In the genomic region with DNA sequence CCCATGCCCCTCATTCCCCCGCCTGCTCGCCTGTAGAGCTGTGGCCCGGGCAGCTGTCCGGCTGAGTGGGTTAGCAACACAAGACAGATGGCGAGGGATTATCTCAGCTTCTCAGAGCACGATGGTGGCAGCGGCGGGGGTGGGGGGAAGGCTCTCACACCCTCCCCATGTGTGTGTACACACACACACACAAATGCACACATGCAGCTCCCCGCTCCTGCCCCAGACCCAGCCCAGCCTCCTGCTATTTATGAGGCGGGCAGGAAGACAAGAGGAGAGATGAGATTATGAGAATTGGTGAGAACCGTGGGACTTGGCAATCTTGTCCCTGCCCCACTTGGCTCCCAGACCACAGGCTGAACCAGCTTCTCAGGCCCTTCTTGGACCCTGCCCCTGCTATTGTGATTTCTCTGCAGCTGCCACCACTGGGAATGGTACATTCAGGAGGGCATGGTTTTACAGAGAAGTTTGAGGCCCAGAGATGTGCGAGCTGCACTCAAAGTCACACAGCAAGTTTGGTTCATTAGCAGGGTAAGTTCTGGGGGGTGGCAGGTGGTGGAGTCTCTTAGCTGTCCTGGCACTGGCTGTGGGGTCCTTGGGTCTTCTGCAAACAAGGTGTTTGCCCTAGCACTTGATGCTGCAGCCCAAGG, we compare ENCODE assay signal across 1 cellular context.
TF ChIP-seq lines count a peak whose summit lies in the region.

No MANE protein-coding gene starts in this region.

TF ChIP-seq in HepG2, 621 proteins besides CTCF, POLR2A, EP300 and RAD21 (continued from another document):
- TF ChIP-seq NFIC (IDR thresholded peaks at IDR 0.05; ENCODE audit: low read length): no peak
- no peak for TF ChIP-seq KLF11 (CRISPR knock-in tag; IDR thresholded peaks at IDR 0.05)
- TF ChIP-seq, protein P1, sequence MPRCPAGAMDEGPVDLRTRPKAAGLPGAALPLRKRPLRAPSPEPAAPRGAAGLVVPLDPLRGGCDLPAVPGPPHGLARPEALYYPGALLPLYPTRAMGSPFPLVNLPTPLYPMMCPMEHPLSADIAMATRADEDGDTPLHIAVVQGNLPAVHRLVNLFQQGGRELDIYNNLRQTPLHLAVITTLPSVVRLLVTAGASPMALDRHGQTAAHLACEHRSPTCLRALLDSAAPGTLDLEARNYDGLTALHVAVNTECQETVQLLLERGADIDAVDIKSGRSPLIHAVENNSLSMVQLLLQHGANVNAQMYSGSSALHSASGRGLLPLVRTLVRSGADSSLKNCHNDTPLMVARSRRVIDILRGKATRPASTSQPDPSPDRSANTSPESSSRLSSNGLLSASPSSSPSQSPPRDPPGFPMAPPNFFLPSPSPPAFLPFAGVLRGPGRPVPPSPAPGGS (CRISPR knock-in tag; IDR thresholded peaks at IDR 0.05): peak; percentile 22; the same call in 1 of the 2 replicates
- no peak for TF ChIP-seq ZNF678 (CRISPR knock-in tag; IDR thresholded peaks at IDR 0.05)
- TF ChIP-seq, protein P2, sequence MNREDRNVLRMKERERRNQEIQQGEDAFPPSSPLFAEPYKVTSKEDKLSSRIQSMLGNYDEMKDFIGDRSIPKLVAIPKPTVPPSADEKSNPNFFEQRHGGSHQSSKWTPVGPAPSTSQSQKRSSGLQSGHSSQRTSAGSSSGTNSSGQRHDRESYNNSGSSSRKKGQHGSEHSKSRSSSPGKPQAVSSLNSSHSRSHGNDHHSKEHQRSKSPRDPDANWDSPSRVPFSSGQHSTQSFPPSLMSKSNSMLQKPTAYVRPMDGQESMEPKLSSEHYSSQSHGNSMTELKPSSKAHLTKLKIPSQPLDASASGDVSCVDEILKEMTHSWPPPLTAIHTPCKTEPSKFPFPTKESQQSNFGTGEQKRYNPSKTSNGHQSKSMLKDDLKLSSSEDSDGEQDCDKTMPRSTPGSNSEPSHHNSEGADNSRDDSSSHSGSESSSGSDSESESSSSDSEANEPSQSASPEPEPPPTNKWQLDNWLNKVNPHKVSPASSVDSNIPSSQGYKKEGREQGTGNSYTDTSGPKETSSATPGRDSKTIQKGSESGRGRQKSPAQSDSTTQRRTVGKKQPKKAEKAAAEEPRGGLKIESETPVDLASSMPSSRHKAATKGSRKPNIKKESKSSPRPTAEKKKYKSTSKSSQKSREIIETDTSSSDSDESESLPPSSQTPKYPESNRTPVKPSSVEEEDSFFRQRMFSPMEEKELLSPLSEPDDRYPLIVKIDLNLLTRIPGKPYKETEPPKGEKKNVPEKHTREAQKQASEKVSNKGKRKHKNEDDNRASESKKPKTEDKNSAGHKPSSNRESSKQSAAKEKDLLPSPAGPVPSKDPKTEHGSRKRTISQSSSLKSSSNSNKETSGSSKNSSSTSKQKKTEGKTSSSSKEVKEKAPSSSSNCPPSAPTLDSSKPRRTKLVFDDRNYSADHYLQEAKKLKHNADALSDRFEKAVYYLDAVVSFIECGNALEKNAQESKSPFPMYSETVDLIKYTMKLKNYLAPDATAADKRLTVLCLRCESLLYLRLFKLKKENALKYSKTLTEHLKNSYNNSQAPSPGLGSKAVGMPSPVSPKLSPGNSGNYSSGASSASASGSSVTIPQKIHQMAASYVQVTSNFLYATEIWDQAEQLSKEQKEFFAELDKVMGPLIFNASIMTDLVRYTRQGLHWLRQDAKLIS (CRISPR knock-in tag; IDR thresholded peaks at IDR 0.05): no peak
- TF ChIP-seq ZNF768 (CRISPR knock-in tag; IDR thresholded peaks at IDR 0.05): peak; percentile 98
- TF ChIP-seq, protein P3, sequence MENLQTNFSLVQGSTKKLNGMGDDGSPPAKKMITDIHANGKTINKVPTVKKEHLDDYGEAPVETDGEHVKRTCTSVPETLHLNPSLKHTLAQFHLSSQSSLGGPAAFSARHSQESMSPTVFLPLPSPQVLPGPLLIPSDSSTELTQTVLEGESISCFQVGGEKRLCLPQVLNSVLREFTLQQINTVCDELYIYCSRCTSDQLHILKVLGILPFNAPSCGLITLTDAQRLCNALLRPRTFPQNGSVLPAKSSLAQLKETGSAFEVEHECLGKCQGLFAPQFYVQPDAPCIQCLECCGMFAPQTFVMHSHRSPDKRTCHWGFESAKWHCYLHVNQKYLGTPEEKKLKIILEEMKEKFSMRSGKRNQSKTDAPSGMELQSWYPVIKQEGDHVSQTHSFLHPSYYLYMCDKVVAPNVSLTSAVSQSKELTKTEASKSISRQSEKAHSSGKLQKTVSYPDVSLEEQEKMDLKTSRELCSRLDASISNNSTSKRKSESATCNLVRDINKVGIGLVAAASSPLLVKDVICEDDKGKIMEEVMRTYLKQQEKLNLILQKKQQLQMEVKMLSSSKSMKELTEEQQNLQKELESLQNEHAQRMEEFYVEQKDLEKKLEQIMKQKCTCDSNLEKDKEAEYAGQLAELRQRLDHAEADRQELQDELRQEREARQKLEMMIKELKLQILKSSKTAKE (CRISPR knock-in tag; IDR thresholded peaks at IDR 0.05; ENCODE audit: borderline replicate concordance): no peak
- no peak for TF ChIP-seq ESRRA (CRISPR knock-in tag; IDR thresholded peaks at IDR 0.05; ENCODE audit: low read depth)
- TF ChIP-seq, protein P4, sequence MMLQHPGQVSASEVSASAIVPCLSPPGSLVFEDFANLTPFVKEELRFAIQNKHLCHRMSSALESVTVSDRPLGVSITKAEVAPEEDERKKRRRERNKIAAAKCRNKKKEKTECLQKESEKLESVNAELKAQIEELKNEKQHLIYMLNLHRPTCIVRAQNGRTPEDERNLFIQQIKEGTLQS (CRISPR knock-in tag; IDR thresholded peaks at IDR 0.05): no peak
- TF ChIP-seq ZNF775 (CRISPR knock-in tag; IDR thresholded peaks at IDR 0.05; ENCODE audit: borderline replicate concordance): no peak
- no peak for TF ChIP-seq IRX3 (CRISPR knock-in tag; IDR thresholded peaks at IDR 0.05; ENCODE audit: borderline replicate concordance, low read depth)
- TF ChIP-seq ZMYM3 (CRISPR knock-in tag; IDR thresholded peaks at IDR 0.05): peak; percentile 87
- TF ChIP-seq NPAS2 (CRISPR knock-in tag; IDR thresholded peaks at IDR 0.05; ENCODE audit: borderline replicate concordance): no peak
- TF ChIP-seq FIP1L1 (IDR thresholded peaks at IDR 0.05; ENCODE audit: borderline replicate concordance, insufficient read depth, low read depth, low read length): no peak
- no peak for TF ChIP-seq ZNF260 (CRISPR knock-in tag; IDR thresholded peaks at IDR 0.05; ENCODE audit: borderline replicate concordance, low read depth)
- TF ChIP-seq, protein P5, sequence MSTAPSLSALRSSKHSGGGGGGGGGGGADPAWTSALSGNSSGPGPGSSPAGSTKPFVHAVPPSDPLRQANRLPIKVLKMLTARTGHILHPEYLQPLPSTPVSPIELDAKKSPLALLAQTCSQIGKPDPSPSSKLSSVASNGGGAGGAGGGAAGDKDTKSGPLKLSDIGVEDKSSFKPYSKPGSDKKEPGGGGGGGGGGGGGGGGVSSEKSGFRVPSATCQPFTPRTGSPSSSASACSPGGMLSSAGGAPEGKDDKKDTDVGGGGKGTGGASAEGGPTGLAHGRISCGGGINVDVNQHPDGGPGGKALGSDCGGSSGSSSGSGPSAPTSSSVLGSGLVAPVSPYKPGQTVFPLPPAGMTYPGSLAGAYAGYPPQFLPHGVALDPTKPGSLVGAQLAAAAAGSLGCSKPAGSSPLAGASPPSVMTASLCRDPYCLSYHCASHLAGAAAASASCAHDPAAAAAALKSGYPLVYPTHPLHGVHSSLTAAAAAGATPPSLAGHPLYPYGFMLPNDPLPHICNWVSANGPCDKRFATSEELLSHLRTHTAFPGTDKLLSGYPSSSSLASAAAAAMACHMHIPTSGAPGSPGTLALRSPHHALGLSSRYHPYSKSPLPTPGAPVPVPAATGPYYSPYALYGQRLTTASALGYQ (CRISPR knock-in tag; IDR thresholded peaks at IDR 0.05): no peak
- TF ChIP-seq, protein P6, sequence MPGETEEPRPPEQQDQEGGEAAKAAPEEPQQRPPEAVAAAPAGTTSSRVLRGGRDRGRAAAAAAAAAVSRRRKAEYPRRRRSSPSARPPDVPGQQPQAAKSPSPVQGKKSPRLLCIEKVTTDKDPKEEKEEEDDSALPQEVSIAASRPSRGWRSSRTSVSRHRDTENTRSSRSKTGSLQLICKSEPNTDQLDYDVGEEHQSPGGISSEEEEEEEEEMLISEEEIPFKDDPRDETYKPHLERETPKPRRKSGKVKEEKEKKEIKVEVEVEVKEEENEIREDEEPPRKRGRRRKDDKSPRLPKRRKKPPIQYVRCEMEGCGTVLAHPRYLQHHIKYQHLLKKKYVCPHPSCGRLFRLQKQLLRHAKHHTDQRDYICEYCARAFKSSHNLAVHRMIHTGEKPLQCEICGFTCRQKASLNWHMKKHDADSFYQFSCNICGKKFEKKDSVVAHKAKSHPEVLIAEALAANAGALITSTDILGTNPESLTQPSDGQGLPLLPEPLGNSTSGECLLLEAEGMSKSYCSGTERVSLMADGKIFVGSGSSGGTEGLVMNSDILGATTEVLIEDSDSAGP (CRISPR knock-in tag; IDR thresholded peaks at IDR 0.05; ENCODE audit: borderline replicate concordance): peak; percentile 23; the same call in 1 of the 2 replicates
- no peak for TF ChIP-seq NCOA1 (CRISPR knock-in tag; IDR thresholded peaks at IDR 0.05)
- peak; percentile 35 for TF ChIP-seq ZNF883 (CRISPR knock-in tag; IDR thresholded peaks at IDR 0.05; ENCODE audit: not compliant biosample characterization)
- TF ChIP-seq JUN (CRISPR knock-in tag; IDR thresholded peaks at IDR 0.05): no peak
- TF ChIP-seq MEF2D (CRISPR knock-in tag; IDR thresholded peaks at IDR 0.05): no peak
- TF ChIP-seq TGIF2 (CRISPR knock-in tag; IDR thresholded peaks at IDR 0.05): no peak
- TF ChIP-seq CBFB (CRISPR knock-in tag; IDR thresholded peaks at IDR 0.05): no peak
- TF ChIP-seq SNAI1 (CRISPR knock-in tag; IDR thresholded peaks at IDR 0.05; ENCODE audit: borderline replicate concordance): no peak
- TF ChIP-seq MBNL3 (CRISPR knock-in tag; conservative IDR thresholded peaks at IDR 0.05): no peak
- TF ChIP-seq PHF5A (CRISPR knock-in tag; IDR thresholded peaks at IDR 0.05; ENCODE audit: low read depth, unreplicated experiment): no peak
- no peak for TF ChIP-seq ZNF510 (CRISPR knock-in tag; IDR thresholded peaks at IDR 0.05; ENCODE audit: low read depth)
- TF ChIP-seq SRSF4 (IDR thresholded peaks at IDR 0.05; ENCODE audit: low read depth, low read length, poor library complexity, severe bottlenecking): no peak
- TF ChIP-seq, protein P7, sequence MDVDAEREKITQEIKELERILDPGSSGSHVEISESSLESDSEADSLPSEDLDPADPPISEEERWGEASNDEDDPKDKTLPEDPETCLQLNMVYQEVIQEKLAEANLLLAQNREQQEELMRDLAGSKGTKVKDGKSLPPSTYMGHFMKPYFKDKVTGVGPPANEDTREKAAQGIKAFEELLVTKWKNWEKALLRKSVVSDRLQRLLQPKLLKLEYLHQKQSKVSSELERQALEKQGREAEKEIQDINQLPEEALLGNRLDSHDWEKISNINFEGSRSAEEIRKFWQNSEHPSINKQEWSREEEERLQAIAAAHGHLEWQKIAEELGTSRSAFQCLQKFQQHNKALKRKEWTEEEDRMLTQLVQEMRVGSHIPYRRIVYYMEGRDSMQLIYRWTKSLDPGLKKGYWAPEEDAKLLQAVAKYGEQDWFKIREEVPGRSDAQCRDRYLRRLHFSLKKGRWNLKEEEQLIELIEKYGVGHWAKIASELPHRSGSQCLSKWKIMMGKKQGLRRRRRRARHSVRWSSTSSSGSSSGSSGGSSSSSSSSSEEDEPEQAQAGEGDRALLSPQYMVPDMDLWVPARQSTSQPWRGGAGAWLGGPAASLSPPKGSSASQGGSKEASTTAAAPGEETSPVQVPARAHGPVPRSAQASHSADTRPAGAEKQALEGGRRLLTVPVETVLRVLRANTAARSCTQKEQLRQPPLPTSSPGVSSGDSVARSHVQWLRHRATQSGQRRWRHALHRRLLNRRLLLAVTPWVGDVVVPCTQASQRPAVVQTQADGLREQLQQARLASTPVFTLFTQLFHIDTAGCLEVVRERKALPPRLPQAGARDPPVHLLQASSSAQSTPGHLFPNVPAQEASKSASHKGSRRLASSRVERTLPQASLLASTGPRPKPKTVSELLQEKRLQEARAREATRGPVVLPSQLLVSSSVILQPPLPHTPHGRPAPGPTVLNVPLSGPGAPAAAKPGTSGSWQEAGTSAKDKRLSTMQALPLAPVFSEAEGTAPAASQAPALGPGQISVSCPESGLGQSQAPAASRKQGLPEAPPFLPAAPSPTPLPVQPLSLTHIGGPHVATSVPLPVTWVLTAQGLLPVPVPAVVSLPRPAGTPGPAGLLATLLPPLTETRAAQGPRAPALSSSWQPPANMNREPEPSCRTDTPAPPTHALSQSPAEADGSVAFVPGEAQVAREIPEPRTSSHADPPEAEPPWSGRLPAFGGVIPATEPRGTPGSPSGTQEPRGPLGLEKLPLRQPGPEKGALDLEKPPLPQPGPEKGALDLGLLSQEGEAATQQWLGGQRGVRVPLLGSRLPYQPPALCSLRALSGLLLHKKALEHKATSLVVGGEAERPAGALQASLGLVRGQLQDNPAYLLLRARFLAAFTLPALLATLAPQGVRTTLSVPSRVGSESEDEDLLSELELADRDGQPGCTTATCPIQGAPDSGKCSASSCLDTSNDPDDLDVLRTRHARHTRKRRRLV (CRISPR knock-in tag; IDR thresholded peaks at IDR 0.05): no peak
- TF ChIP-seq, protein P8, sequence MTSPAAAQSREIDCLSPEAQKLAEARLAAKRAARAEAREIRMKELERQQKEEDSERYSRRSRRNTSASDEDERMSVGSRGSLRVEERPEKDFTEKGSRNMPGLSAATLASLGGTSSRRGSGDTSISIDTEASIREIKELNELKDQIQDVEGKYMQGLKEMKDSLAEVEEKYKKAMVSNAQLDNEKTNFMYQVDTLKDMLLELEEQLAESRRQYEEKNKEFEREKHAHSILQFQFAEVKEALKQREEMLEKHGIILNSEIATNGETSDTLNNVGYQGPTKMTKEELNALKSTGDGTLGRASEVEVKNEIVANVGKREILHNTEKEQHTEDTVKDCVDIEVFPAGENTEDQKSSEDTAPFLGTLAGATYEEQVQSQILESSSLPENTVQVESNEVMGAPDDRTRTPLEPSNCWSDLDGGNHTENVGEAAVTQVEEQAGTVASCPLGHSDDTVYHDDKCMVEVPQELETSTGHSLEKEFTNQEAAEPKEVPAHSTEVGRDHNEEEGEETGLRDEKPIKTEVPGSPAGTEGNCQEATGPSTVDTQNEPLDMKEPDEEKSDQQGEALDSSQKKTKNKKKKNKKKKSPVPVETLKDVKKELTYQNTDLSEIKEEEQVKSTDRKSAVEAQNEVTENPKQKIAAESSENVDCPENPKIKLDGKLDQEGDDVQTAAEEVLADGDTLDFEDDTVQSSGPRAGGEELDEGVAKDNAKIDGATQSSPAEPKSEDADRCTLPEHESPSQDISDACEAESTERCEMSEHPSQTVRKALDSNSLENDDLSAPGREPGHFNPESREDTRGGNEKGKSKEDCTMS (CRISPR knock-in tag; conservative IDR thresholded peaks at IDR 0.05): no peak
- TF ChIP-seq, protein P9, sequence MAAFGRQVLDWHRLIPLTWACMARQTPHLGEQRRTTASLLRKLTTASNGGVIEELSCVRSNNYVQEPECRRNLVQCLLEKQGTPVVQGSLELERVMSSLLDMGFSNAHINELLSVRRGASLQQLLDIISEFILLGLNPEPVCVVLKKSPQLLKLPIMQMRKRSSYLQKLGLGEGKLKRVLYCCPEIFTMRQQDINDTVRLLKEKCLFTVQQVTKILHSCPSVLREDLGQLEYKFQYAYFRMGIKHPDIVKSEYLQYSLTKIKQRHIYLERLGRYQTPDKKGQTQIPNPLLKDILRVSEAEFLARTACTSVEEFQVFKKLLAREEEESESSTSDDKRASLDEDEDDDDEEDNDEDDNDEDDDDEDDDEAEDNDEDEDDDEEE (CRISPR knock-in tag; IDR thresholded peaks at IDR 0.05): no peak
- TF ChIP-seq POLR2G (IDR thresholded peaks at IDR 0.05; ENCODE audit: low read depth, low read length): no peak
